In genomic region chr4:37767546-37767945, GRCh38 we compare ENCODE assay signal across 8 cellular contexts. TPM values are rescaled to one million over a fixed set of nuclear protein-coding genes. Genes with fewer than 3 reads are reported as not detected.
DNase-seq lines count a peak whose midpoint lies in the region; ATAC-seq and TF ChIP-seq lines count a peak whose summit lies in the region.

No MANE protein-coding gene starts in this region.

- H3K9me3 ChIP-seq in PC-9 (ENCODE audit: insufficient read depth, low read depth) (no peaks in the 10 kb centered on the region), thyroid gland (no peaks in the 10 kb centered on the region)

- CTCF ChIA-PET in PC-9 (lab: Charles Lee): no interaction called here

- ATAC-seq in Right ventricle myocardium inferior (peak; percentile 64), HG03039 (IDR thresholded peaks at IDR 0.05; ENCODE audit: unreplicated experiment) (no peak), GM21515 (IDR thresholded peaks at IDR 0.05; ENCODE audit: unreplicated experiment) (no peak), GM21619 (IDR thresholded peaks at IDR 0.05; ENCODE audit: unreplicated experiment) (no peak)

- no TSS peak for BruUV-seq in PC-9 (replicated peaks; lab: Mats Ljungman, UMichigan)

- TF ChIP-seq CTCF in PC-9 (conservative IDR thresholded peaks at IDR 0.05) (no peak), thyroid gland (IDR thresholded peaks at IDR 0.05) (no peak), GM20000 (IDR thresholded peaks at IDR 0.05; ENCODE audit: extremely low read depth, missing control alignments) (no peak)

- H3K27me3 ChIP-seq in PC-9 (ENCODE audit: insufficient read depth, low read depth) (no peaks in the 10 kb centered on the region), thyroid gland (no peaks in the 10 kb centered on the region)

- no peak overlapping the region for H3K4me2 ChIP-seq in PC-9

- H3K4me1 ChIP-seq in PC-9 (replicated peaks; ENCODE audit: insufficient read depth): no peaks in the 10 kb centered on the region
- H3K4me1 ChIP-seq in thyroid gland: no peaks in the 10 kb centered on the region

- peak; percentile 56 for DNase-seq in M059J (ENCODE audit: low read depth)
- DNase-seq in PC-9: peak; percentile 16 to 36
- peak; percentile 88 for DNase-seq in Right ventricle myocardium inferior (ENCODE audit: missing footprints)
- peak; percentile 45 to 58 for DNase-seq in thyroid gland
- no peak for DNase-seq in GM20000 (ENCODE audit: low spot score)

- no peak overlapping the region for H3K27ac ChIP-seq in PC-9
- H3K27ac ChIP-seq in thyroid gland: no peak overlapping the region

- no peaks in the 10 kb centered on the region for H3F3A ChIP-seq in PC-9 (ENCODE audit: insufficient read depth, low read depth)

- H3K36me3 ChIP-seq in PC-9 (ENCODE audit: low read depth) (no peaks in the 10 kb centered on the region), thyroid gland (no peaks in the 10 kb centered on the region)

- intact Hi-C loops in PC-9 (cut with micrococcal nuclease; ENCODE audit: unreplicated experiment) (no loop called here), Right ventricle myocardium inferior (cut with DNase I) (no loop called here), thyroid gland (cut with DNase I) (no loop called here)

- POLR2A ChIA-PET in PC-9 (lab: Charles Lee; ENCODE audit: unreplicated experiment): interaction anchor here (0.6 kb wide), 1 partner anchor 367 kb away, joined by 7 read pairs; no protein-coding TSS in a partner anchor

- H2AFZ ChIP-seq in PC-9: no peak overlapping the region

- H3K79me2 ChIP-seq in PC-9 (ENCODE audit: low read depth): no peaks in the 10 kb centered on the region

- H4K20me1 ChIP-seq in PC-9 (ENCODE audit: insufficient read depth): no peaks in the 10 kb centered on the region

- 28 to 40% methylated on average over 5 of the region's 5 CpGs for WGBS in thyroid gland, 2 donors

- TF ChIP-seq POLR2A in thyroid gland (IDR thresholded peaks at IDR 0.05): no peak

- no peak overlapping the region for H3K4me3 ChIP-seq in PC-9
- no peak overlapping the region for H3K4me3 ChIP-seq in thyroid gland (replicated peaks in 1 of 3)

- H3K9me2 ChIP-seq in PC-9 (ENCODE audit: insufficient read depth): no peaks in the 10 kb centered on the region

RNA-seq across cellular contexts. Expression of gene PGM2, which starts 58.9 kb away (rescaled TPM):
- 36.9 and 51.9 TPM in 2 replicates for total RNA-seq in M059J (2014; rRNA removed; shearing (Covaris generic))
- 27.3 and 32.5 TPM in 2 replicates for total RNA-seq in PC-9 (2021)
- total RNA-seq in Right ventricle myocardium inferior: 13.1 TPM
- total RNA-seq in thyroid gland: 10 to 100 TPM; 25.1 to 30.4 (median 25.5) TPM
